In the genomic region with DNA sequence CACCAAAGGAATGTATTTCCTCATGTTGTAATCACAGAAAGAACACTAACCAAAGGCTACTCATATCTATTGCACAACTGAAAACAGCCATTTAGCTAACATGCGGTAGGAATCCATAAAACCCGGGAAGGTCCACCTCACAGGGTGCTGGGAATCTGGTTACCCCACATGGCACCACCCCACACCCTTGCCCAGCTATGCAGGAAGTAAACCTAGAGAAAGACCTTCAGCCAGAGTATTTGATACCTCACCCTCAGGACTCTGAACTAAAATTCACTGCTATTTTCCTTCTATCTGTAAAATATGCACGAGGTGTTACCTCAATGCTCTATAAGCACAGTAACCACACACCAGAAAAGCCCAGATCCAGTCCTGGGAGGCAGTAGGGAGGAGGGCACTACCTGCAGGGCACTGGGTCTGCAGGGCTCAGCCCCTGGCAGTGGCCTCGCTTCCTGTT, we compare ENCODE assay signal across 1 cellular context.
TF ChIP-seq lines count a peak whose summit lies in the region.

No MANE protein-coding gene starts in this region.

TF ChIP-seq in HCT116, 20 proteins besides CTCF, POLR2A, EP300 and RAD21 (continued from another document):
- TF ChIP-seq, protein P1, sequence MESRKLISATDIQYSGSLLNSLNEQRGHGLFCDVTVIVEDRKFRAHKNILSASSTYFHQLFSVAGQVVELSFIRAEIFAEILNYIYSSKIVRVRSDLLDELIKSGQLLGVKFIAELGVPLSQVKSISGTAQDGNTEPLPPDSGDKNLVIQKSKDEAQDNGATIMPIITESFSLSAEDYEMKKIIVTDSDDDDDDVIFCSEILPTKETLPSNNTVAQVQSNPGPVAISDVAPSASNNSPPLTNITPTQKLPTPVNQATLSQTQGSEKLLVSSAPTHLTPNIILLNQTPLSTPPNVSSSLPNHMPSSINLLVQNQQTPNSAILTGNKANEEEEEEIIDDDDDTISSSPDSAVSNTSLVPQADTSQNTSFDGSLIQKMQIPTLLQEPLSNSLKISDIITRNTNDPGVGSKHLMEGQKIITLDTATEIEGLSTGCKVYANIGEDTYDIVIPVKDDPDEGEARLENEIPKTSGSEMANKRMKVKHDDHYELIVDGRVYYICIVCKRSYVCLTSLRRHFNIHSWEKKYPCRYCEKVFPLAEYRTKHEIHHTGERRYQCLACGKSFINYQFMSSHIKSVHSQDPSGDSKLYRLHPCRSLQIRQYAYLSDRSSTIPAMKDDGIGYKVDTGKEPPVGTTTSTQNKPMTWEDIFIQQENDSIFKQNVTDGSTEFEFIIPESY (IDR thresholded peaks at IDR 0.05; ENCODE audit: extremely low read depth, insufficient replicate concordance, low read length), result no peak
TF ChIP-seq in HCT116: peak in this region for 4.
